Comparison of ENCODE assay signal across 8 cellular contexts in the genomic region with DNA sequence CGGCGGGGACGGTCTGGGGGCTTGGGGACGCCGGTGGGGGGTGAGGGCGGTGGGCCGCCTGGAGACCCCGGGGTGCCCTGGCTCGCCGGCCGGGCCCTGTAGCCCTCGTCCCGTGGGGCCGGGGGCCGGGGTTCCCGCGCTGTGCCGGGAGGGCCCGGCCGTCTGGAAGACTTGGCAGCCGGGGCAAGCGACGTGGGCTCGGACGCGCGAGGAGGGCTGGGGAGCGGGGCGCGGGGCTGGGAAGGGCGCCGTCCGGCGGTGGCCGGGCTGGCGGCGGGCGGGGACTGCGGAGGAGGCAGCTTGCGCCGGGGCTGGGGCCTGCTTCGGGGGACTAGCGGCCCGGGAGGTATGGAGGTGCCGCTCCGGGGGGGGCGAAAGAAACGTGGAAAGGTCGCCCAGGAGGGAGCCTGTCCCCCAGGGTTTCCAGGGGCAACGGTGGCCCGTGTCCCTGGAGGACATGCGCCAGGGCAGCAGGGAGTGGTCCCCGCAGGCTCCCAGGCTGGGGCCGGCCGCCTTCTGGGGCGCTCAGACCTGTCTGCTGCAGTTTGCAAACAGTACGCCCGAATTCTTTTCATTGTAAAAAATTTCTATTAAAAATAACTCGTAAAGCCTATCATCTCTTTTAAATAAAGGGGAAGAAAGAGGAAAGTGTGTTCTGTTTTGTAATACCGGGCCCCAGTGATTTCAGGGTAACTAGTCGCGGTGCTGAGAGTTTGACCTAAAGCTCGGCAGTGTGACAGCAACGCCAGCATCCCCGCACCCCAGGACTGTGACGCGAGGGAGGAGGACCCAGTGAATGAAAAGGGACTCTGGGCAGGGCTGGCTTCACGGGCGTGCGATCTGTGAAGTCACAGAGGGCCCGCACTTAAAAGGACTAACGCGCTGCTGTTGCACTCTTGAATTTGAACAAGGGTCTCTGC. TPM values are rescaled to one million over a fixed set of nuclear protein-coding genes. Genes with fewer than 3 reads are reported as not detected.
DNase-seq lines count a peak whose midpoint lies in the region; ATAC-seq and TF ChIP-seq lines count a peak whose summit lies in the region.

No MANE protein-coding gene starts in this region.

- H3K36me3 ChIP-seq in BLaER1, result no peaks in the 10 kb centered on the region
- H3K36me3 ChIP-seq in right atrium auricular region, result no peaks in the 10 kb centered on the region
- H3K36me3 ChIP-seq in prostate gland, result no peaks in the 10 kb centered on the region

- peaks cover 35% of the 10 kb centered on the region for H4K20me1 ChIP-seq in BLaER1

- peaks cover 34% of the 10 kb centered on the region for H3K4me1 ChIP-seq in BLaER1
- H3K4me1 ChIP-seq in right atrium auricular region, result peaks cover 0 to 20% of the 10 kb centered on the region in 2 donors
- no peaks in the 10 kb centered on the region for H3K4me1 ChIP-seq in prostate gland (replicated peaks)

- H3K27ac ChIP-seq in BLaER1 (peak overlapping the region; percentile 68), adipose tissue (ENCODE audit: low read depth, low read length) (peak overlapping the region; percentile 54), right atrium auricular region (peak overlapping the region; percentile 98), prostate gland (peak overlapping the region; percentile 94 to 97)

- ATAC-seq in GM19372 (IDR thresholded peaks at IDR 0.05; ENCODE audit: low read depth, unreplicated experiment), result peak; percentile 44
- peak; percentile 39 for ATAC-seq in HG03457 (IDR thresholded peaks at IDR 0.05; ENCODE audit: unreplicated experiment)
- ATAC-seq in SK-N-SH treated with all-trans-retinoic acid at 6 μM for 48 hours, result peak; percentile 67

- H3K4me3 ChIP-seq in BLaER1 (peak overlapping the region; percentile 87), right atrium auricular region (peak overlapping the region; percentile 72 to 89), prostate gland (peak overlapping the region; percentile 84 to 90)

- H3K27me3 ChIP-seq in BLaER1 (peaks cover 24% of the 10 kb centered on the region), right atrium auricular region (no peaks in the 10 kb centered on the region), prostate gland (replicated peaks; ENCODE audit: insufficient read depth) (no peaks in the 10 kb centered on the region)

- WGBS in adipose tissue, 3 donors, result 2 to 4% (median 3%) methylated on average over 51 to 73 of the region's 73 CpGs
- 2% methylated on average over 63 of the region's 73 CpGs for WGBS in prostate gland

- peak; percentile 91 for DNase-seq in right atrium auricular region (ENCODE audit: low spot score)
- DNase-seq in prostate gland (ENCODE audit: low spot score), result peak; percentile 83
- no peak for DNase-seq in D341Med (ENCODE audit: low spot score)

- peak overlapping the region; percentile 85 for H3K9ac ChIP-seq in BLaER1

- peak; percentile 60 for TF ChIP-seq POLR2A in prostate gland (IDR thresholded peaks at IDR 0.05)

- H3K4me2 ChIP-seq in BLaER1, result peak overlapping the region; percentile 95

- H3K9me3 ChIP-seq in BLaER1 (no peaks in the 10 kb centered on the region), right atrium auricular region (no peaks in the 10 kb centered on the region), prostate gland (no peaks in the 10 kb centered on the region)

- intact Hi-C loops in prostate gland (cut with DNase I), result loop anchor here (2.0 to 10.0 kb wide), 4 partner anchors 125 to 188 kb away; no protein-coding TSS in a partner anchor

- TF ChIP-seq CTCF in right atrium auricular region (IDR thresholded peaks at IDR 0.05) (peak in 1 of 2 donors; percentile 51), prostate gland (IDR thresholded peaks at IDR 0.05) (peak in 1 of 4 experiments; percentile 10)

TF ChIP-seq in SK-N-SH treated with all-trans-retinoic acid at 6 μM for 48 hours, 23 proteins besides CTCF, POLR2A, EP300 and RAD21 (continues in another document):
- TF ChIP-seq ZC3H10 (CRISPR knock-in tag; IDR thresholded peaks at IDR 0.05) (no peak), ZNF565 (CRISPR knock-in tag; conservative IDR thresholded peaks at IDR 0.05; ENCODE audit: low read depth) (no peak), ESRRG (CRISPR knock-in tag; IDR thresholded peaks at IDR 0.05) (no peak), GLIS3 (CRISPR knock-in tag; IDR thresholded peaks at IDR 0.05) (no peak), ISL1 (CRISPR knock-in tag; IDR thresholded peaks at IDR 0.05) (no peak)
- TF ChIP-seq, protein P1, sequence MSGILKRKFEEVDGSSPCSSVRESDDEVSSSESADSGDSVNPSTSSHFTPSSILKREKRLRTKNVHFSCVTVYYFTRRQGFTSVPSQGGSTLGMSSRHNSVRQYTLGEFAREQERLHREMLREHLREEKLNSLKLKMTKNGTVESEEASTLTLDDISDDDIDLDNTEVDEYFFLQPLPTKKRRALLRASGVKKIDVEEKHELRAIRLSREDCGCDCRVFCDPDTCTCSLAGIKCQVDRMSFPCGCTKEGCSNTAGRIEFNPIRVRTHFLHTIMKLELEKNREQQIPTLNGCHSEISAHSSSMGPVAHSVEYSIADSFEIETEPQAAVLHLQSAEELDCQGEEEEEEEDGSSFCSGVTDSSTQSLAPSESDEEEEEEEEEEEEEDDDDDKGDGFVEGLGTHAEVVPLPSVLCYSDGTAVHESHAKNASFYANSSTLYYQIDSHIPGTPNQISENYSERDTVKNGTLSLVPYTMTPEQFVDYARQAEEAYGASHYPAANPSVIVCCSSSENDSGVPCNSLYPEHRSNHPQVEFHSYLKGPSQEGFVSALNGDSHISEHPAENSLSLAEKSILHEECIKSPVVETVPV (CRISPR knock-in tag; IDR thresholded peaks at IDR 0.05), result no peak
- TF ChIP-seq, protein P2, sequence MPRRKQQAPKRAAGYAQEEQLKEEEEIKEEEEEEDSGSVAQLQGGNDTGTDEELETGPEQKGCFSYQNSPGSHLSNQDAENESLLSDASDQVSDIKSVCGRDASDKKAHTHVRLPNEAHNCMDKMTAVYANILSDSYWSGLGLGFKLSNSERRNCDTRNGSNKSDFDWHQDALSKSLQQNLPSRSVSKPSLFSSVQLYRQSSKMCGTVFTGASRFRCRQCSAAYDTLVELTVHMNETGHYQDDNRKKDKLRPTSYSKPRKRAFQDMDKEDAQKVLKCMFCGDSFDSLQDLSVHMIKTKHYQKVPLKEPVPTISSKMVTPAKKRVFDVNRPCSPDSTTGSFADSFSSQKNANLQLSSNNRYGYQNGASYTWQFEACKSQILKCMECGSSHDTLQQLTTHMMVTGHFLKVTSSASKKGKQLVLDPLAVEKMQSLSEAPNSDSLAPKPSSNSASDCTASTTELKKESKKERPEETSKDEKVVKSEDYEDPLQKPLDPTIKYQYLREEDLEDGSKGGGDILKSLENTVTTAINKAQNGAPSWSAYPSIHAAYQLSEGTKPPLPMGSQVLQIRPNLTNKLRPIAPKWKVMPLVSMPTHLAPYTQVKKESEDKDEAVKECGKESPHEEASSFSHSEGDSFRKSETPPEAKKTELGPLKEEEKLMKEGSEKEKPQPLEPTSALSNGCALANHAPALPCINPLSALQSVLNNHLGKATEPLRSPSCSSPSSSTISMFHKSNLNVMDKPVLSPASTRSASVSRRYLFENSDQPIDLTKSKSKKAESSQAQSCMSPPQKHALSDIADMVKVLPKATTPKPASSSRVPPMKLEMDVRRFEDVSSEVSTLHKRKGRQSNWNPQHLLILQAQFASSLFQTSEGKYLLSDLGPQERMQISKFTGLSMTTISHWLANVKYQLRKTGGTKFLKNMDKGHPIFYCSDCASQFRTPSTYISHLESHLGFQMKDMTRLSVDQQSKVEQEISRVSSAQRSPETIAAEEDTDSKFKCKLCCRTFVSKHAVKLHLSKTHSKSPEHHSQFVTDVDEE (CRISPR knock-in tag; IDR thresholded peaks at IDR 0.05), result no peak
- TF ChIP-seq, protein P3, sequence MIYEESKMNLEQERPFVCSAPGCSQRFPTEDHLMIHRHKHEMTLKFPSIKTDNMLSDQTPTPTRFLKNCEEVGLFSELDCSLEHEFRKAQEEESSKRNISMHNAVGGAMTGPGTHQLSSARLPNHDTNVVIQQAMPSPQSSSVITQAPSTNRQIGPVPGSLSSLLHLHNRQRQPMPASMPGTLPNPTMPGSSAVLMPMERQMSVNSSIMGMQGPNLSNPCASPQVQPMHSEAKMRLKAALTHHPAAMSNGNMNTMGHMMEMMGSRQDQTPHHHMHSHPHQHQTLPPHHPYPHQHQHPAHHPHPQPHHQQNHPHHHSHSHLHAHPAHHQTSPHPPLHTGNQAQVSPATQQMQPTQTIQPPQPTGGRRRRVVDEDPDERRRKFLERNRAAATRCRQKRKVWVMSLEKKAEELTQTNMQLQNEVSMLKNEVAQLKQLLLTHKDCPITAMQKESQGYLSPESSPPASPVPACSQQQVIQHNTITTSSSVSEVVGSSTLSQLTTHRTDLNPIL (CRISPR knock-in tag; IDR thresholded peaks at IDR 0.05; ENCODE audit: low read depth), result no peak
- TF ChIP-seq, protein P4, sequence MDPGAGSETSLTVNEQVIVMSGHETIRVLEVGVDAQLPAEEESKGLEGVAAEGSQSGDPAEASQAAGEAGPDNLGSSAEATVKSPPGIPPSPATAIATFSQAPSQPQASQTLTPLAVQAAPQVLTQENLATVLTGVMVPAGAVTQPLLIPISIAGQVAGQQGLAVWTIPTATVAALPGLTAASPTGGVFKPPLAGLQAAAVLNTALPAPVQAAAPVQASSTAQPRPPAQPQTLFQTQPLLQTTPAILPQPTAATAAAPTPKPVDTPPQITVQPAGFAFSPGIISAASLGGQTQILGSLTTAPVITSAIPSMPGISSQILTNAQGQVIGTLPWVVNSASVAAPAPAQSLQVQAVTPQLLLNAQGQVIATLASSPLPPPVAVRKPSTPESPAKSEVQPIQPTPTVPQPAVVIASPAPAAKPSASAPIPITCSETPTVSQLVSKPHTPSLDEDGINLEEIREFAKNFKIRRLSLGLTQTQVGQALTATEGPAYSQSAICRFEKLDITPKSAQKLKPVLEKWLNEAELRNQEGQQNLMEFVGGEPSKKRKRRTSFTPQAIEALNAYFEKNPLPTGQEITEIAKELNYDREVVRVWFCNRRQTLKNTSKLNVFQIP (CRISPR knock-in tag; IDR thresholded peaks at IDR 0.05; ENCODE audit: borderline replicate concordance, low read depth), result no peak

RNA-seq across cellular contexts. Expression of gene ANKH, which starts 0.8 kb away (rescaled TPM):
- polyA plus RNA-seq in adipose tissue, result 10 to 100 TPM; 16.9 to 21.6 (median 17.5) TPM
- total RNA-seq in right atrium auricular region (10 to 100 TPM; 52.3 to 80.4 TPM), prostate gland (100 to 1,000 TPM in 1 of 2 donors, 10 to 100 TPM in 1; 76.5 to 106 TPM)
